In genomic region chr19:17719730-17720486, GRCh38 we compare ENCODE assay signal across 8 cellular contexts. TPM values are rescaled to one million over a fixed set of nuclear protein-coding genes. Genes with fewer than 3 reads are reported as not detected.
DNase-seq lines count a peak whose midpoint lies in the region; ATAC-seq and TF ChIP-seq lines count a peak whose summit lies in the region.

No MANE protein-coding gene starts in this region.

- H3K27me3 Mint-ChIP-seq in activated T-helper 2 cell treated with anti-CD3 and anti-CD28 coated beads, Interferon-gamma antibody, Interleukin-2, Interleukin-4, amounts not matched to agents 10 μg/mL and 5 μg/mL and 100 μg/mL, durations not matched to agents 14 hours and 24 hours and 36 hours (ENCODE audit: low read depth) = no peaks in the 10 kb centered on the region

- no peak for TF ChIP-seq CTCF in MM.1S (IDR thresholded peaks at IDR 0.05; ENCODE audit: low read length)

- peak overlapping the region; percentile 72 for H3K27ac Mint-ChIP-seq in activated T-helper 2 cell treated with anti-CD3 and anti-CD28 coated beads, Interferon-gamma antibody, Interleukin-2, Interleukin-4, amounts not matched to agents 10 μg/mL and 5 μg/mL and 100 μg/mL, durations not matched to agents 14 hours and 24 hours and 36 hours

- intact Hi-C loops in activated T-helper 2 cell treated with anti-CD3 and anti-CD28 coated beads, Interferon-gamma antibody, Interleukin-2, Interleukin-4, amounts not matched to agents 10 μg/mL and 5 μg/mL and 100 μg/mL, durations not matched to agents 14 hours and 24 hours and 36 hours (cut with micrococcal nuclease) = loop anchor here (1.0 to 5.0 kb wide), 2 partner anchors 27 to 57 kb away; no protein-coding TSS in a partner anchor
- intact Hi-C loops in right cardiac atrium (cut with DNase I) = loop anchor here in 1 of 4 donors (5.0 kb wide), 1 partner anchor 127 kb away; the partner anchor contains the start of gene JAK3

- H3K27ac ChIP-seq in MM.1S (ENCODE audit: low read length) (no peak overlapping the region), right cardiac atrium (ENCODE audit: low read length) (no peak overlapping the region)

- peaks cover 22% of the 10 kb centered on the region for H3K36me3 Mint-ChIP-seq in activated T-helper 2 cell treated with anti-CD3 and anti-CD28 coated beads, Interferon-gamma antibody, Interleukin-2, Interleukin-4, amounts not matched to agents 10 μg/mL and 5 μg/mL and 100 μg/mL, durations not matched to agents 14 hours and 24 hours and 36 hours (ENCODE audit: low read depth)

- H3K4me3 ChIP-seq in MM.1S (ENCODE audit: low read length) (peak overlapping the region; percentile 83), right cardiac atrium (ENCODE audit: low read length) (peak overlapping the region; percentile 96), skeletal muscle satellite cell (ENCODE audit: low read length) (peak overlapping the region; percentile 93)

- H3F3A ChIP-seq in MM.1S (ENCODE audit: insufficient read depth, low read length) = no peaks in the 10 kb centered on the region

- H3K4me1 ChIP-seq in MM.1S (ENCODE audit: low read length) = peaks cover 13% of the 10 kb centered on the region
- H3K4me1 ChIP-seq in right cardiac atrium (ENCODE audit: control insufficient read depth, insufficient read depth, low read length) = peaks cover 15% of the 10 kb centered on the region
- H3K4me1 ChIP-seq in skeletal muscle satellite cell (ENCODE audit: control insufficient read depth, insufficient read depth, low read length) = peaks cover 38% of the 10 kb centered on the region

- peak; percentile 44 for DNase-seq in stimulated activated CD4-positive, alpha-beta T cell treated with anti-CD3 and anti-CD28 coated beads, Interleukin-12 subunit alpha, Interleukin-12 subunit beta, amount 100 ng/mL, for 4 hours
- DNase-seq in stimulated activated CD4-positive, alpha-beta T cell treated with anti-CD3 and anti-CD28 coated beads, Interleukin-2, amount 100 ng/mL, for 48 hours = no peak
- DNase-seq in MM.1S (peak; percentile 19), right cardiac atrium (no peak), retina (no peak), DMS114 treated with DMSO at 0.1 percent for 48 hours (lab: John Stamatoyannopoulos, UW; ENCODE audit: unreplicated experiment) (no peak)
- DNase-seq in activated T-helper 2 cell treated with anti-CD3 and anti-CD28 coated beads, Interferon-gamma antibody, Interleukin-2, Interleukin-4, amounts not matched to agents 10 μg/mL and 5 μg/mL and 100 μg/mL, durations not matched to agents 14 hours and 24 hours and 36 hours (ENCODE audit: low spot score) = no peak

- peak overlapping the region; percentile 8; the same call in 1 of the 2 replicates for H2AFZ ChIP-seq in MM.1S (ENCODE audit: low read length)

- peaks cover 14% of the 10 kb centered on the region for H3K79me2 ChIP-seq in MM.1S (ENCODE audit: low read length)

- H3K9me3 ChIP-seq in MM.1S (replicated peaks; ENCODE audit: insufficient read depth, low read length) = no peaks in the 10 kb centered on the region
- H3K9me3 ChIP-seq in right cardiac atrium (ENCODE audit: control insufficient read depth, low read length) = no peaks in the 10 kb centered on the region
- H3K9me3 ChIP-seq in skeletal muscle satellite cell (replicated peaks; ENCODE audit: low read length) = no peaks in the 10 kb centered on the region

- peak overlapping the region; percentile 92 for H3K4me3 Mint-ChIP-seq in activated T-helper 2 cell treated with anti-CD3 and anti-CD28 coated beads, Interferon-gamma antibody, Interleukin-2, Interleukin-4, amounts not matched to agents 10 μg/mL and 5 μg/mL and 100 μg/mL, durations not matched to agents 14 hours and 24 hours and 36 hours (ENCODE audit: low read depth)

- no peaks in the 10 kb centered on the region for H3K9me2 ChIP-seq in MM.1S (replicated peaks; ENCODE audit: insufficient read depth, low read length)

- no peak for ATAC-seq in right cardiac atrium

- H3K27me3 ChIP-seq in MM.1S (replicated peaks; ENCODE audit: insufficient read depth, low read length) (peaks cover 15% of the 10 kb centered on the region; the same call in 1 of the 2 replicates), right cardiac atrium (ENCODE audit: control insufficient read depth, insufficient read depth) (no peaks in the 10 kb centered on the region), skeletal muscle satellite cell (ENCODE audit: control insufficient read depth, insufficient read depth, low read length) (no peaks in the 10 kb centered on the region)

- H3K9ac ChIP-seq in MM.1S (ENCODE audit: low read length) = peak overlapping the region; percentile 57; the same call in 1 of the 2 replicates
- peak overlapping the region; percentile 85 for H3K9ac ChIP-seq in skeletal muscle satellite cell (ENCODE audit: low read depth, low read length)

- peak overlapping the region; percentile 75 for H3K4me2 ChIP-seq in MM.1S (ENCODE audit: low read depth, low read length)
- peak overlapping the region; percentile 99 for H3K4me2 ChIP-seq in skeletal muscle satellite cell (ENCODE audit: low read length)

- no peaks in the 10 kb centered on the region for H3K9me3 Mint-ChIP-seq in activated T-helper 2 cell treated with anti-CD3 and anti-CD28 coated beads, Interferon-gamma antibody, Interleukin-2, Interleukin-4, amounts not matched to agents 10 μg/mL and 5 μg/mL and 100 μg/mL, durations not matched to agents 14 hours and 24 hours and 36 hours

- 5% methylated on average over 39 of the region's 39 CpGs for WGBS in right cardiac atrium

- H4K20me1 ChIP-seq in MM.1S (ENCODE audit: insufficient read depth, low read length) = no peaks in the 10 kb centered on the region

- peaks cover 36% of the 10 kb centered on the region for H3K4me1 Mint-ChIP-seq in activated T-helper 2 cell treated with anti-CD3 and anti-CD28 coated beads, Interferon-gamma antibody, Interleukin-2, Interleukin-4, amounts not matched to agents 10 μg/mL and 5 μg/mL and 100 μg/mL, durations not matched to agents 14 hours and 24 hours and 36 hours (ENCODE audit: low read depth)

- H3K36me3 ChIP-seq in MM.1S (replicated peaks; ENCODE audit: insufficient read depth, low read length) (no peaks in the 10 kb centered on the region), skeletal muscle satellite cell (ENCODE audit: insufficient read depth, low read length) (peaks cover 15% of the 10 kb centered on the region)

RNA-seq across cellular contexts. Expression of gene MAP1S, which starts 0.6 kb away (rescaled TPM):
- 66.7 and 80.3 TPM in 2 replicates for total RNA-seq in activated T-helper 2 cell treated with anti-CD3 and anti-CD28 coated beads, Interferon-gamma antibody, Interleukin-2, Interleukin-4, amounts not matched to agents 10 μg/mL and 5 μg/mL and 100 μg/mL, durations not matched to agents 14 hours and 24 hours and 36 hours
- total RNA-seq in right cardiac atrium = 10 to 100 TPM; 24.8 to 35.5 (median 31.6) TPM
- 14.7 TPM for polyA plus RNA-seq in right cardiac atrium
- total RNA-seq in skeletal muscle satellite cell (2012; rRNA removed) = 20.3 and 31.2 TPM in 2 replicates

RNA-seq across cellular contexts. Expression of gene FCHO1, which starts 31.4 kb away (rescaled TPM):
- total RNA-seq in activated T-helper 2 cell treated with anti-CD3 and anti-CD28 coated beads, Interferon-gamma antibody, Interleukin-2, Interleukin-4, amounts not matched to agents 10 μg/mL and 5 μg/mL and 100 μg/mL, durations not matched to agents 14 hours and 24 hours and 36 hours = 74.7 and 75.6 TPM in 2 replicates
- 1 to 10 TPM in 3 of 4 donors, under 1 TPM in 1; 0.68 to 1.6 (median 1.3) TPM for total RNA-seq in right cardiac atrium
- 0.57 TPM for polyA plus RNA-seq in right cardiac atrium
- 1.0 and 1.1 TPM in 2 replicates for total RNA-seq in skeletal muscle satellite cell (2012; rRNA removed)

RNA-seq across cellular contexts. Expression of gene UNC13A, which starts 31.8 kb away (rescaled TPM):
- total RNA-seq in activated T-helper 2 cell treated with anti-CD3 and anti-CD28 coated beads, Interferon-gamma antibody, Interleukin-2, Interleukin-4, amounts not matched to agents 10 μg/mL and 5 μg/mL and 100 μg/mL, durations not matched to agents 14 hours and 24 hours and 36 hours = 0.02 TPM in 1 of 2 replicates, not detected in the other
- under 1 TPM in 2 of 4 donors, not detected in 2; 0.03 to 0.06 TPM for total RNA-seq in right cardiac atrium
- polyA plus RNA-seq in right cardiac atrium = 0.05 TPM
- total RNA-seq in skeletal muscle satellite cell (2012; rRNA removed) = 0.22 and 1.3 TPM in 2 replicates

Comparison
In these comparisons a context has a peak if more than half of its experiments do, and no peak if none do; other contexts are left out.
1. DNase-seq: peak in stimulated activated CD4-positive, alpha-beta T cell treated with anti-CD3 and anti-CD28 coated beads, Interleukin-12 subunit alpha, Interleukin-12 subunit beta, amount 100 ng/mL, for 4 hours (single experiment) and MM.1S (single experiment); none in stimulated activated CD4-positive, alpha-beta T cell treated with anti-CD3 and anti-CD28 coated beads, Interleukin-2, amount 100 ng/mL, for 48 hours (0 of 2), activated T-helper 2 cell treated with anti-CD3 and anti-CD28 coated beads, Interferon-gamma antibody, Interleukin-2, Interleukin-4, amounts not matched to agents 10 μg/mL and 5 μg/mL and 100 μg/mL, durations not matched to agents 14 hours and 24 hours and 36 hours (single experiment), right cardiac atrium (0 of 3), retina (single experiment) and DMS114 treated with DMSO at 0.1 percent for 48 hours (single experiment).
2. RNA of gene FCHO1, which starts 31.4 kb away (total RNA-seq): 74.7 to 75.6 TPM in activated T-helper 2 cell treated with anti-CD3 and anti-CD28 coated beads, Interferon-gamma antibody, Interleukin-2, Interleukin-4, amounts not matched to agents 10 μg/mL and 5 μg/mL and 100 μg/mL, durations not matched to agents 14 hours and 24 hours and 36 hours; 0.68 to 1.6 TPM in right cardiac atrium; every median in the first group is over 10 times any median in the second.
3. Peak in every context shown above with its lines, with median percentiles within 50 percentile points of each other: H3K4me3 ChIP-seq.